ENCODE assay signal across 15 cellular contexts in the genomic region with DNA sequence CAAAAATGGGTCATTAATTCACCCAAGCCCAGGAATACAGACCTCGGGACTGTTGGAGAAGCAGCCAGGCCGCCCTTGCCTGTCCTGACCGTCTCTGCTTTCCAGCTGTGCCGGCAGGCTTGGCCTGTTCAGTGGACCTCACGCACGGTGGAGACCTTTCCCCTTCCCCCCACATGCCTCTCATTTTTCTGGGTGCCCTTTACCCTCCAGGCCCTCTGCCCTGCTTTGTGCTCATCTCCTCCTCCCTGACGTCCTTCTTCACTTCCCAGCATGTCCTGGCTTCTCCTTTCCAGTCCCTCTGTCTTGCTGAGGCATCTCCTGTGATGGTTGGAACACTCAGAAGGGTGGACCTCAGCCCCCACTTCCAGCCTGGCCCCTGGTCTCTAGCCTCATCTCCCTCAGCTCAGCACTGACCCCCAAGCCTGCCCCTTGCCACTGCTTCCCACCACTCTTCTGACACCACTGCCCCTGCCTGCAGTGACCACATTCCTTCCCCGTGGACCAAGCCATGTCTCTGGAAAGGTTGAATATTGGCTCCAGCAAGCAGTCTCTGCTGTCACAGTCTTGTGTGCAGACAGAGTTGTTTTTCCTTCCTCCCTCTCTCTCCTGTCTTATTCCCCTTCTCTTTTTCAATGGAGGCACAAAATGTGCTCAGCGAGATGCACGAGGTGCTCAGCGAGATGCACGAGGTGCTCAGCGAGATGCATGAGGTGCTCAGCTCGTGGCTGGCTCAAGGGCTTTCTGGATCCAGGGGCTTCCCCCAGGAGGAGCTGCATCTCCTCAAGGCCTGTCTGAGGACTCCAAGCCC. TPM values are rescaled to one million over a fixed set of nuclear protein-coding genes. Genes with fewer than 3 reads are reported as not detected.
A peak's percentile ranks its signal among the peaks of the same experiment; 100 is the strongest.
DNase-seq lines count a peak whose midpoint lies in the region; ATAC-seq and TF ChIP-seq lines count a peak whose summit lies in the region.
"Had no signal": no experiment of that assay in that cellular context is flagged by ENCODE, and none has a peak within 500 bp of the region (broad histone marks: within the 10 kb centered on the region; RNA-seq: fewer than 3 reads in every experiment).

No MANE protein-coding gene starts in this region.

- no peak for TF ChIP-seq RAD21 in IMR-90 (IDR thresholded peaks at IDR 0.05; ENCODE audit: low read length)

- H3K9me3 ChIP-seq in CD8-positive, alpha-beta T cell (ENCODE audit: low read length), result no peaks in the 10 kb centered on the region
- H3K9me3 ChIP-seq in IMR-90 (ENCODE audit: control insufficient read depth, insufficient read depth, low read length), result no peaks in the 10 kb centered on the region
- H3K9me3 ChIP-seq: thoracic aorta had no signal

- in situ Hi-C loops in IMR-90 (cut with MboI; ENCODE audit: low sequenced_read_pairs), result no loop called here

- intact Hi-C loops in CD8-positive, alpha-beta T cell (cut with DNase I, micrococcal nuclease), result no loop called here
- intact Hi-C loops in IMR-90 (cut with micrococcal nuclease), result no loop called here

- H4K5ac ChIP-seq in IMR-90 (ENCODE audit: low read depth, low read length), result no peak overlapping the region

- peaks cover 18% of the 10 kb centered on the region for H3K4me1 ChIP-seq in CD8-positive, alpha-beta T cell (ENCODE audit: insufficient read depth, low read length)
- H3K4me1 ChIP-seq in IMR-90 (ENCODE audit: control insufficient read depth, insufficient read depth, low read length), result peaks cover 40% of the 10 kb centered on the region

- ATAC-seq in CD8-positive, alpha-beta T cell, result no peak
- peak; percentile 9; the same call in 1 of the 2 replicates for ATAC-seq in IMR-90 (ENCODE audit: low read depth)
- ATAC-seq in HG02588 (IDR thresholded peaks at IDR 0.05; ENCODE audit: unreplicated experiment), result no peak
- no peak for ATAC-seq in GM19395 (IDR thresholded peaks at IDR 0.05; ENCODE audit: unreplicated experiment)

- peak overlapping the region; percentile 78 for H2BK5ac ChIP-seq in IMR-90 (ENCODE audit: low read depth, low read length, poor library complexity, severe bottlenecking)

- TF ChIP-seq CTCF in CD8-positive, alpha-beta T cell (IDR thresholded peaks at IDR 0.05), result no peak
- TF ChIP-seq CTCF in IMR-90 (conservative IDR thresholded peaks at IDR 0.05; ENCODE audit: low read depth, low read length) (no peak), osteocyte (IDR thresholded peaks at IDR 0.05) (no peak)

- POLR2A ChIA-PET in CD8-positive, alpha-beta T cell (lab: Charles Lee), result no interaction called here
- POLR2A ChIA-PET in IMR-90 (lab: Charles Lee; ENCODE audit: unreplicated experiment), result no interaction called here

- peak overlapping the region; percentile 22 for H2AK9ac ChIP-seq in IMR-90 (replicated peaks; ENCODE audit: low read depth, low read length, poor library complexity)

- no peaks in the 10 kb centered on the region for H3K27me3 Mint-ChIP-seq in CD8-positive, alpha-beta T cell (ENCODE audit: low read depth)
- H3K27me3 Mint-ChIP-seq in osteocyte (ENCODE audit: unreplicated experiment), result no peaks in the 10 kb centered on the region
- H3K27me3 Mint-ChIP-seq: activated naive CD8-positive, alpha-beta T cell treated with anti-CD3 and anti-CD28 coated beads, Interleukin-2, amount 10 ng/mL, durations not matched to agents 7 days and 5 days had no signal

- H3K36me3 ChIP-seq in CD8-positive, alpha-beta T cell (ENCODE audit: insufficient read depth, low read length), result peaks cover 8% of the 10 kb centered on the region
- H3K36me3 ChIP-seq in IMR-90 (ENCODE audit: control insufficient read depth, insufficient read depth, low read length), result peaks cover 14% of the 10 kb centered on the region

- H3K56ac ChIP-seq in IMR-90 (ENCODE audit: extremely low read depth, insufficient read depth, low read length), result 0 out of 2 replicates have a peak overlapping the region, but pooled peaks have one; percentile 17

- H4K91ac ChIP-seq in IMR-90 (ENCODE audit: insufficient read depth, low read depth, low read length), result peak overlapping the region; percentile 4; the same call in 1 of the 2 replicates

- H3K23ac ChIP-seq in IMR-90 (ENCODE audit: low read depth, low read length), result peak overlapping the region; percentile 81

- no peak for TF ChIP-seq POLR2A in IMR-90 (IDR thresholded peaks at IDR 0.05; ENCODE audit: low read depth, low read length)

- H3K4me3 Mint-ChIP-seq in CD8-positive, alpha-beta T cell, result no peak overlapping the region
- peak overlapping the region; percentile 50 for H3K4me3 Mint-ChIP-seq in osteocyte (ENCODE audit: unreplicated experiment)
- H3K4me3 Mint-ChIP-seq: activated naive CD8-positive, alpha-beta T cell treated with anti-CD3 and anti-CD28 coated beads, Interleukin-2, amount 10 ng/mL, durations not matched to agents 7 days and 5 days had no signal

- H3K18ac ChIP-seq in IMR-90 (ENCODE audit: low read depth, low read length), result peak overlapping the region; percentile 3; the same call in 1 of the 2 replicates

- WGBS in IMR-90 (ENCODE audit: extremely low coverage in 2 of 2, insufficient read length in 1 of 2), 2 experiments, result 66% methylated on average over 11 of the region's 14 CpGs; no CpG with 5 or more reads in 1 of the 2 experiments

- peaks cover 36% of the 10 kb centered on the region for H3K9me1 ChIP-seq in IMR-90 (ENCODE audit: insufficient read depth, low read length)

- H3K14ac ChIP-seq in IMR-90 (replicated peaks; ENCODE audit: low read depth, low read length), result peak overlapping the region; percentile 40; the same call in 1 of the 2 replicates

- H4K8ac ChIP-seq in IMR-90 (ENCODE audit: low read depth in 2 of 2, low read length in 2 of 2), result peak overlapping the region in 1 of 2 experiments; percentile 72; a peak in 1 of 4 replicates

- H2AK5ac ChIP-seq in IMR-90 (ENCODE audit: low read depth, low read length), result peak overlapping the region; percentile 84

- dilution Hi-C loops in IMR-90 (cut with HindIII; ENCODE audit: low sequenced_read_pairs, unreplicated experiment), result no loop called here

- peak overlapping the region; percentile 55 for H2BK120ac ChIP-seq in IMR-90 (ENCODE audit: low read depth, low read length)

- H3K4me3 ChIP-seq in CD8-positive, alpha-beta T cell (ENCODE audit: low read depth, low read length), result no peak overlapping the region
- H3K4me3 ChIP-seq in IMR-90 (ENCODE audit: insufficient read depth, low read depth, low read length), result no peak overlapping the region
- H3K4me3 ChIP-seq: thoracic aorta had no signal

- peaks cover 24% of the 10 kb centered on the region for H3K36me3 Mint-ChIP-seq in CD8-positive, alpha-beta T cell
- peaks cover 8% of the 10 kb centered on the region for H3K36me3 Mint-ChIP-seq in osteocyte (ENCODE audit: unreplicated experiment)

- peak overlapping the region; percentile 43; the same call in 1 of the 3 replicates for H2BK15ac ChIP-seq in IMR-90 (ENCODE audit: low read depth, low read length)

- BruUV-seq in IMR-90 (replicated peaks; lab: Mats Ljungman, UMichigan), result no TSS peak

- H3K9me3 Mint-ChIP-seq in CD8-positive, alpha-beta T cell, result no peaks in the 10 kb centered on the region
- H3K9me3 Mint-ChIP-seq in osteocyte (ENCODE audit: unreplicated experiment), result no peaks in the 10 kb centered on the region
- H3K9me3 Mint-ChIP-seq: activated naive CD8-positive, alpha-beta T cell treated with anti-CD3 and anti-CD28 coated beads, Interleukin-2, amount 10 ng/mL, durations not matched to agents 7 days and 5 days had no signal

- H3K4me2 ChIP-seq in IMR-90 (ENCODE audit: low read depth, low read length), result peak overlapping the region; percentile 29

- no peak overlapping the region for H3K9ac ChIP-seq in IMR-90 (ENCODE audit: low read depth, low read length)

- CTCF ChIA-PET in CD8-positive, alpha-beta T cell (lab: Charles Lee), result interaction anchor here (1.5 kb wide), 1 partner anchor 10 kb away, joined by 3 read pairs; no protein-coding TSS in a partner anchor
- CTCF ChIA-PET in IMR-90 (lab: Yijun Ruan, JAX), result no interaction called here

- H2BK20ac ChIP-seq in IMR-90 (ENCODE audit: low read depth, low read length), result peak overlapping the region; percentile 16

- peak overlapping the region; percentile 59 for H3K4ac ChIP-seq in IMR-90 (ENCODE audit: low read depth, low read length)

- H2AFZ ChIP-seq in IMR-90 (replicated peaks; ENCODE audit: low read length, poor library complexity), result no peak overlapping the region

- H3K79me1 ChIP-seq in IMR-90 (ENCODE audit: low read depth in 1 of 2, low read length in 2 of 2), result peaks cover 9 to 86% of the 10 kb centered on the region in 2 experiments

- no peak for DNase-seq in CD8-positive, alpha-beta T cell
- DNase-seq in IMR-90, result peak; percentile 36
- DNase-seq in epithelial cell of prostate (ENCODE audit: low read depth, low spot score), result no peak
- no peak for DNase-seq in osteocyte (ENCODE audit: extremely low spot score, unreplicated experiment)
- DNase-seq in NAMALWA (ENCODE audit: low spot score), result no peak
- no peak for DNase-seq in NCI-H2196 treated with DMSO at 0.1 percent for 48 hours (lab: John Stamatoyannopoulos, UW; ENCODE audit: unreplicated experiment)
- DNase-seq: activated CD4-positive, CD25-positive, alpha-beta regulatory T cell treated with anti-CD3 and anti-CD28 coated beads, Interleukin-2, amount 50 U/mL, for 72 hours; activated naive CD8-positive, alpha-beta T cell treated with anti-CD3 and anti-CD28 coated beads, Interleukin-2, amount 10 ng/mL, durations not matched to agents 7 days and 5 days; H7; mammary epithelial cell; NCI-H187 treated with DMSO at 0.1 percent for 48 hours; NK-92 treated with Interleukin-12 subunit alpha and Interleukin-12 subunit beta, amount 100 ng/mL, for 24 hours had no signal

- no peaks in the 10 kb centered on the region for H3K27me3 ChIP-seq in CD8-positive, alpha-beta T cell (ENCODE audit: insufficient read depth, low read length)
- no peaks in the 10 kb centered on the region for H3K27me3 ChIP-seq in IMR-90 (ENCODE audit: control insufficient read depth, insufficient read depth, low read length)

- peaks cover 90% of the 10 kb centered on the region for H4K20me1 ChIP-seq in IMR-90 (ENCODE audit: insufficient read depth, low read length)

- no peak overlapping the region for H3K27ac ChIP-seq in CD8-positive, alpha-beta T cell (ENCODE audit: low read depth, low read length)
- H3K27ac ChIP-seq in IMR-90 (ENCODE audit: insufficient read depth, low read length) (peak overlapping the region; percentile 66), epithelial cell of prostate (peak overlapping the region; percentile 2)

- peaks cover 29% of the 10 kb centered on the region for H3K4me1 Mint-ChIP-seq in CD8-positive, alpha-beta T cell (ENCODE audit: low read depth)
- peaks cover 67% of the 10 kb centered on the region for H3K4me1 Mint-ChIP-seq in osteocyte (ENCODE audit: unreplicated experiment)

- peak overlapping the region; percentile 18 for H3K27ac Mint-ChIP-seq in CD8-positive, alpha-beta T cell
- H3K27ac Mint-ChIP-seq in osteocyte (ENCODE audit: unreplicated experiment), result peak overlapping the region; percentile 69
- H3K27ac Mint-ChIP-seq: activated naive CD8-positive, alpha-beta T cell treated with anti-CD3 and anti-CD28 coated beads, Interleukin-2, amount 10 ng/mL, durations not matched to agents 7 days and 5 days had no signal

RNA-seq across cellular contexts. Expression of a gene that starts 14.9 kb away (rescaled TPM):
- total RNA-seq in CD8-positive, alpha-beta T cell, result 10 to 100 TPM; 20.6 to 21.8 TPM
- total RNA-seq in IMR-90 (2012; rRNA removed) (5.4 and 5.8 TPM in 2 replicates), osteocyte (40.1 and 41.0 TPM in 2 replicates)
- polyA plus RNA-seq in IMR-90 (2012; rRNA removed), result 38.4 and 42.5 TPM in 2 replicates
- 32.2 and 47.6 TPM in 2 replicates for polyA plus RNA-seq in IMR-90 (2012; cell fraction: cytosol; rRNA removed)
- polyA plus RNA-seq in IMR-90 (2012; cell fraction: nucleus; rRNA removed; ENCODE audit: low replicate concordance), result 21.0 and 35.9 TPM in 2 replicates

RNA-seq across cellular contexts. Expression of a gene that starts 59.7 kb away (rescaled TPM):
- total RNA-seq in CD8-positive, alpha-beta T cell, result 1 to 10 TPM; 3.8 to 6.5 TPM
- total RNA-seq in IMR-90 (2012; rRNA removed), result 29.6 and 35.3 TPM in 2 replicates
- polyA plus RNA-seq in IMR-90 (2012; rRNA removed), result 16.3 and 19.0 TPM in 2 replicates
- polyA plus RNA-seq in IMR-90 (2012; cell fraction: cytosol; rRNA removed), result 4.7 and 7.0 TPM in 2 replicates
- 3.1 and 20.5 TPM in 2 replicates for polyA plus RNA-seq in IMR-90 (2012; cell fraction: nucleus; rRNA removed; ENCODE audit: low replicate concordance)
- total RNA-seq in osteocyte, result 36.8 and 38.6 TPM in 2 replicates
